ENCODE assay signal across 8 cellular contexts in the genomic region with DNA sequence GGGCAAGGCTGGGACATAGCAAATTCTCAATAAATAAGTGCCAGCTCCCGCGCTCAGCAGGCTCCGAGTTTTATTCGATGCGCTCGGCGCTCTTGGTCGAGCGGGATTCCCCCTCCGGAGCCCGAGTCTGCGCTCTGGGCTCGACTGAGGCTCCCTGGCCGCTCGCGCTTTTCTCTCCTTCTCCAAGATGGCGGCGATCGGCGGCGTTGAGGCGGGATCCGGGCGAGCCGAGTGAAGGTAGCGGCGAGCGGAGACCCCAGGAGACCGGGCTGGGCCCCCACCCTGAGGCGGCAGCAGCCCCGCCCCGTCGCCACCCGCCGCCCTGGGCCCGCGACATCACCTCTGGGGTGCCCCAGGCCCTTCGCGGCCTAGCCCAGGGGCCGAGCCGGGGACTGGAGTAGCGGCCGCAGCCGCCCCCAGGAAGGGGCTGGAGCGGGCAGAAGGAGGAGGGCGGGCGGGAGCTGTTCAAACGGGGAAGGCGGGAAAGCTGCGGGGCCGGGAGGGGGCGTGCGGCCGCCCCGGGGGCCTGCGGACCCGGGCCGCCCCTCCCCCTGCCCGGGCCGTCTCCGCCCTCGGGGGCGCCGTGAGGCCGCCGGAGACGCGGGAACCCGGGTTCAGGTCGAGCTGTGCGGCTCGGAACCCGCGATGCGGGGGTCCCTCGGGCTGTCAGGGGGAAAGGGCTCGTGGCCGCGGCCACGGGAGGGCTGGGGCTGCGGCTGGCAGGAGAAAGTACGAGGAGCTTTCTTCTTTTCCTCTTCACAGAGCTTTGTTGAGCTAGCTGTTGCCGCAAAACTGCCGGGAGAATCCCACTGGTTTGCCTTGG. TPM values are rescaled to one million over a fixed set of nuclear protein-coding genes. Genes with fewer than 3 reads are reported as not detected.
A peak's percentile ranks its signal among the peaks of the same experiment; 100 is the strongest.
DNase-seq lines count a peak whose midpoint lies in the region; ATAC-seq, FAIRE-seq and TF ChIP-seq lines count a peak whose summit lies in the region.

A gene with protein sequence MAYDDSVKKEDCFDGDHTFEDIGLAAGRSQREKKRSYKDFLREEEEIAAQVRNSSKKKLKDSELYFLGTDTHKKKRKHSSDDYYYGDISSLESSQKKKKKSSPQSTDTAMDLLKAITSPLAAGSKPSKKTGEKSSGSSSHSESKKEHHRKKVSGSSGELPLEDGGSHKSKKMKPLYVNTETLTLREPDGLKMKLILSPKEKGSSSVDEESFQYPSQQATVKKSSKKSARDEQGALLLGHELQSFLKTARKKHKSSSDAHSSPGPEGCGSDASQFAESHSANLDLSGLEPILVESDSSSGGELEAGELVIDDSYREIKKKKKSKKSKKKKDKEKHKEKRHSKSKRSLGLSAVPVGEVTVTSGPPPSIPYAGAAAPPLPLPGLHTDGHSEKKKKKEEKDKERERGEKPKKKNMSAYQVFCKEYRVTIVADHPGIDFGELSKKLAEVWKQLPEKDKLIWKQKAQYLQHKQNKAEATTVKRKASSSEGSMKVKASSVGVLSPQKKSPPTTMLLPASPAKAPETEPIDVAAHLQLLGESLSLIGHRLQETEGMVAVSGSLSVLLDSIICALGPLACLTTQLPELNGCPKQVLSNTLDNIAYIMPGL (plus strand): TSS at position 173 of the 823 bp plus-strand sequence. CDS start 4,898 bp downstream, outside the sequence.

- no peaks in the 10 kb centered on the region for H4K20me1 ChIP-seq in OCI-LY7 (ENCODE audit: insufficient read depth, low read length)

- H2AFZ ChIP-seq in OCI-LY7 (ENCODE audit: low read length), result peak within 1 kb of the TSS; percentile 99

- FAIRE-seq in D721Med (lab: Jason Lieb, UNC), result no peak

- H3K9me3 ChIP-seq in OCI-LY7 (ENCODE audit: low read length), result no peaks in the 10 kb centered on the region

- H3K4me3 ChIP-seq in OCI-LY7 (ENCODE audit: low read depth, low read length, poor library complexity, severe bottlenecking), result peak within 1 kb of the TSS; percentile 87

- no TSS peak for BruUV-seq in OCI-LY7 (replicated peaks; lab: Mats Ljungman, UMichigan)

- POLR2A ChIA-PET in OCI-LY7 (lab: Charles Lee), result interaction anchor here (0.5 to 1.8 kb wide), 7 partner anchors 18 to 1442 kb away, joined by 3 to 7 read pairs (median 3); a partner anchor contains a TSS

- peaks cover 19% of the 10 kb centered on the region for H3K4me1 ChIP-seq in OCI-LY7 (ENCODE audit: insufficient read depth, low read length, poor library complexity, severe bottlenecking)

- H3K36me3 ChIP-seq in OCI-LY7 (ENCODE audit: insufficient read depth, low read length), result peaks cover 32% of the 10 kb centered on the region

- intact Hi-C loops in OCI-LY7 (cut with micrococcal nuclease; ENCODE audit: unreplicated experiment), result loop anchor here (5.0 kb wide), 1 partner anchor 75 kb away; no protein-coding TSS in a partner anchor

- CTCF ChIA-PET in OCI-LY7 (lab: Charles Lee; ENCODE audit: unreplicated experiment), result no interaction called here

- TF ChIP-seq CTCF in D721Med (IDR thresholded peaks at IDR 0.05; ENCODE audit: insufficient read depth, missing control alignments) (no peak), OCI-LY7 (conservative IDR thresholded peaks at IDR 0.05; ENCODE audit: low read length) (peak; percentile 68)

- DNase-seq in D721Med (ENCODE audit: insufficient read length, low spot score) (peak; percentile 31), HUDEP-2 (lab: John Stamatoyannopoulos, UW; ENCODE audit: unreplicated experiment in 76 of 76) (peak in 73 of 76 experiments; percentile 24 to 84 (median 68)), OCI-LY7 (ENCODE audit: low spot score) (peak; percentile 96), activated T-cell treated with anti-CD3 and anti-CD28 coated beads for 1 hour (ENCODE audit: low read depth) (peak; percentile 81), epidermal melanocyte (ENCODE audit: insufficient read length, low spot score) (peak; percentile 91), midbrain (lab: John Stamatoyannopoulos, UW) (peak; percentile 88)
- DNase-seq in stimulated activated CD8-positive, alpha-beta memory T cell treated with anti-CD3 and anti-CD28 coated beads, Interleukin-15, amount 100 ng/mL, for 48 hours (ENCODE audit: low read depth in 2 of 2), result peak; percentile 76 to 81

- H3K9me2 ChIP-seq in OCI-LY7 (ENCODE audit: insufficient read depth, low read length), result no peaks in the 10 kb centered on the region

- H3K4me2 ChIP-seq in OCI-LY7 (ENCODE audit: low read length), result peak within 1 kb of the TSS; percentile 89

- peaks cover 41% of the 10 kb centered on the region for H3K79me2 ChIP-seq in OCI-LY7 (ENCODE audit: insufficient read depth, low read depth, low read length)

- peak; percentile 91 for ATAC-seq in GM21381 (IDR thresholded peaks at IDR 0.05; ENCODE audit: unreplicated experiment)

- peak within 1 kb of the TSS; percentile 73 for H3K27ac ChIP-seq in OCI-LY7 (ENCODE audit: low read depth, low read length, poor library complexity, severe bottlenecking)

RNA-seq across cellular contexts. Expression of the gene that starts here (rescaled TPM):
- 25.0 and 25.2 TPM in 2 replicates for total RNA-seq in OCI-LY7 (2014; rRNA removed; shearing (Covaris generic))
- 46.9 and 50.2 TPM in 2 replicates for total RNA-seq in OCI-LY7 (2022)

Comparison
In these comparisons a context has a peak if more than half of its experiments do, and no peak if none do; other contexts are left out.
1. Peak in every context shown above with its lines: DNase-seq, ATAC-seq, H3K4me3 ChIP-seq and H3K27ac ChIP-seq.
2. DNase-seq: peak in every context shown above with its lines; median percentile 96 in OCI-LY7; 91 in epidermal melanocyte; 88 in midbrain; 81 in activated T-cell treated with anti-CD3 and anti-CD28 coated beads for 1 hour; 78 in stimulated activated CD8-positive, alpha-beta memory T cell treated with anti-CD3 and anti-CD28 coated beads, Interleukin-15, amount 100 ng/mL, for 48 hours; 68 in HUDEP-2; 31 in D721Med.